23 cellular contexts compared by ENCODE assay signal in genomic region chr10:107800061-107800460, GRCh38.
"Had no signal": no experiment of that assay in that cellular context is flagged by ENCODE, and none has a peak within 500 bp of the region (broad histone marks: within the 10 kb centered on the region; RNA-seq: fewer than 3 reads in every experiment).

No MANE protein-coding gene starts in this region.

- H3K27me3 ChIP-seq: brain microvascular endothelial cell had no signal

- H3K27ac ChIP-seq: brain microvascular endothelial cell had no signal

- H3K4me3 ChIP-seq: K562 had no signal

- ATAC-seq: activated CD8-positive, alpha-beta T cell treated with anti-CD3 and anti-CD28 coated beads, Interleukin-2, amount 10 ng/mL, durations not matched to agents 7 days and 5 days; activated naive CD4-positive, alpha-beta T cell treated with anti-CD3 and anti-CD28 coated beads, Interleukin-2, amount 50 U/mL, for 72 hours; K562; Panc1; Right ventricle myocardium inferior; WTC11 had no signal

- DNase-seq: activated CD4-positive, alpha-beta T cell treated with anti-CD3 and anti-CD28 coated beads for 48 hours; activated CD4-positive, alpha-beta T cell treated with anti-CD3 and anti-CD28 coated beads, Interleukin-2, amount 50 U/mL, for 4 hours; activated CD4-positive, CD25-positive, alpha-beta regulatory T cell treated with anti-CD3 and anti-CD28 coated beads, Interleukin-2, amount 50 U/mL, for 72 hours; activated CD8-positive, alpha-beta memory T cell treated with anti-CD3 and anti-CD28 coated beads, Interleukin-2, amount 50 U/mL, for 48 hours; activated CD8-positive, alpha-beta T cell treated with anti-CD3 and anti-CD28 coated beads, Interleukin-2, amount 10 ng/mL, durations not matched to agents 7 days and 5 days; activated effector memory CD4-positive, alpha-beta T cell treated with Interleukin-2 at 50 U/mL for 16 hours; activated naive CD4-positive, alpha-beta T cell; activated T-cell treated with anti-CD3 and anti-CD28 coated beads, Interleukin-2, amount 50 U/mL, for 1 hour; brain microvascular endothelial cell; Karpas-422; NCI-H1105; NCI-H1436 treated with DMSO at 0.1 percent for 48 hours; NCI-H187; NCI-H2081; NCI-H446 treated with DMSO at 0.1 percent for 48 hours; NCI-H524 treated with DMSO at 0.1 percent for 48 hours; NCI-H748 treated with DMSO at 0.1 percent for 48 hours; RPMI8226 had no signal

- H3K36me3 ChIP-seq: brain microvascular endothelial cell had no signal
